In genomic region chr3:58366699-58367098, GRCh38 we compare ENCODE assay signal across 23 cellular contexts. TPM values are rescaled to one million over a fixed set of nuclear protein-coding genes. Genes with fewer than 3 reads are reported as not detected.
DNase-seq lines count a peak whose midpoint lies in the region; ATAC-seq lines count a peak whose summit lies in the region.
"Had no signal": no experiment of that assay in that cellular context is flagged by ENCODE, and none has a peak within 500 bp of the region (broad histone marks: within the 10 kb centered on the region; RNA-seq: fewer than 3 reads in every experiment).

No MANE protein-coding gene starts in this region.

- H3K27me3 ChIP-seq in SJCRH30, result no peaks in the 10 kb centered on the region

- intact Hi-C loops in activated T-helper 2 cell treated with anti-CD3 and anti-CD28 coated beads, Interferon-gamma antibody, Interleukin-2, Interleukin-4, amounts not matched to agents 10 μg/mL and 5 μg/mL and 100 μg/mL, durations not matched to agents 14 hours and 24 hours and 36 hours (cut with micrococcal nuclease), result loop anchor here (1.0 kb wide), 1 partner anchor 8 kb away; no protein-coding TSS in a partner anchor

- ATAC-seq in memory B cell (ENCODE audit: low read depth), result no peak
- no peak for ATAC-seq in GM18870 (IDR thresholded peaks at IDR 0.05; ENCODE audit: unreplicated experiment)
- ATAC-seq: lower lobe of right lung had no signal

- peaks cover 55% of the 10 kb centered on the region for H3K36me3 Mint-ChIP-seq in activated T-helper 2 cell treated with anti-CD3 and anti-CD28 coated beads, Interferon-gamma antibody, Interleukin-2, Interleukin-4, amounts not matched to agents 10 μg/mL and 5 μg/mL and 100 μg/mL, durations not matched to agents 14 hours and 24 hours and 36 hours (ENCODE audit: low read depth)
- peaks cover 17% of the 10 kb centered on the region for H3K36me3 Mint-ChIP-seq in memory B cell

- no peaks in the 10 kb centered on the region for H3K4me1 ChIP-seq in SJCRH30
- H3K4me1 ChIP-seq: lower lobe of right lung had no signal

- H3K4me1 Mint-ChIP-seq in activated T-helper 2 cell treated with anti-CD3 and anti-CD28 coated beads, Interferon-gamma antibody, Interleukin-2, Interleukin-4, amounts not matched to agents 10 μg/mL and 5 μg/mL and 100 μg/mL, durations not matched to agents 14 hours and 24 hours and 36 hours (ENCODE audit: low read depth), result peaks cover 48% of the 10 kb centered on the region
- peaks cover 27% of the 10 kb centered on the region for H3K4me1 Mint-ChIP-seq in memory B cell

- DNase-seq in GF-D8 (lab: John Stamatoyannopoulos, UW) (peak; percentile 33), LHCN-M2 (ENCODE audit: low read depth) (peak; percentile 48), memory B cell (ENCODE audit: low spot score in 2 of 2) (no peak), SJCRH30 (no peak), NCI-H2196 treated with DMSO at 0.1 percent for 48 hours (lab: John Stamatoyannopoulos, UW; ENCODE audit: unreplicated experiment) (no peak), DMS153 (lab: John Stamatoyannopoulos, UW) (no peak)
- DNase-seq in activated T-helper 2 cell treated with anti-CD3 and anti-CD28 coated beads, Interferon-gamma antibody, Interleukin-2, Interleukin-4, amounts not matched to agents 10 μg/mL and 5 μg/mL and 100 μg/mL, durations not matched to agents 14 hours and 24 hours and 36 hours (ENCODE audit: low spot score), result no peak
- DNase-seq: activated CD4-positive, CD25-positive, alpha-beta regulatory T cell treated with anti-CD3 and anti-CD28 coated beads, Interleukin-2, amount 50 U/mL, for 72 hours; activated naive CD4-positive, alpha-beta T cell treated with Interleukin-2 at 50 U/mL for 16 hours; C1 segment of cervical spinal cord; DMS53; HCEC 1CT; lower lobe of right lung; NCI-H2029; NCI-H510A; Right ventricle myocardium superior; small intestine; stimulated activated CD4-positive, alpha-beta T cell treated with anti-CD3 and anti-CD28 coated beads, Interleukin-4, amount 100 ng/mL, for 4 hours; stimulated activated CD8-positive, alpha-beta memory T cell treated with anti-CD3 and anti-CD28 coated beads, Interleukin-4, amount 100 ng/mL, for 48 hours; trophoblast cell had no signal

- no peaks in the 10 kb centered on the region for H3K9me3 ChIP-seq in SJCRH30 (replicated peaks)
- H3K9me3 ChIP-seq: lower lobe of right lung had no signal

- H3K4me3 Mint-ChIP-seq in activated T-helper 2 cell treated with anti-CD3 and anti-CD28 coated beads, Interferon-gamma antibody, Interleukin-2, Interleukin-4, amounts not matched to agents 10 μg/mL and 5 μg/mL and 100 μg/mL, durations not matched to agents 14 hours and 24 hours and 36 hours (ENCODE audit: low read depth), result peak overlapping the region; percentile 7
- H3K4me3 Mint-ChIP-seq in memory B cell, result no peak overlapping the region
- H3K4me3 Mint-ChIP-seq: T-helper 1 cell treated with Interleukin-12 subunit alpha and Interleukin-12 subunit beta and Interleukin-4 antibody, amounts not matched to agents 30 μg/mL and 1 μg/mL, for 36 hours had no signal

- peak overlapping the region; percentile 76 for H3K27ac Mint-ChIP-seq in activated T-helper 2 cell treated with anti-CD3 and anti-CD28 coated beads, Interferon-gamma antibody, Interleukin-2, Interleukin-4, amounts not matched to agents 10 μg/mL and 5 μg/mL and 100 μg/mL, durations not matched to agents 14 hours and 24 hours and 36 hours
- H3K27ac Mint-ChIP-seq in memory B cell, result peak overlapping the region; percentile 54
- H3K27ac Mint-ChIP-seq: T-helper 1 cell treated with Interleukin-12 subunit alpha and Interleukin-12 subunit beta and Interleukin-4 antibody, amounts not matched to agents 30 μg/mL and 1 μg/mL, for 36 hours had no signal

- H3K27ac ChIP-seq in SJCRH30, result no peak overlapping the region
- H3K27ac ChIP-seq: coronary artery, lower lobe of right lung had no signal

- no peak overlapping the region for H3K4me3 ChIP-seq in SJCRH30
- H3K4me3 ChIP-seq: coronary artery, lower lobe of right lung had no signal

- no peaks in the 10 kb centered on the region for H3K36me3 ChIP-seq in SJCRH30

- H3K9me3 Mint-ChIP-seq in activated T-helper 2 cell treated with anti-CD3 and anti-CD28 coated beads, Interferon-gamma antibody, Interleukin-2, Interleukin-4, amounts not matched to agents 10 μg/mL and 5 μg/mL and 100 μg/mL, durations not matched to agents 14 hours and 24 hours and 36 hours, result no peaks in the 10 kb centered on the region
- no peaks in the 10 kb centered on the region for H3K9me3 Mint-ChIP-seq in memory B cell
- H3K9me3 Mint-ChIP-seq: T-helper 1 cell treated with Interleukin-12 subunit alpha and Interleukin-12 subunit beta and Interleukin-4 antibody, amounts not matched to agents 30 μg/mL and 1 μg/mL, for 36 hours had no signal

- H3K27me3 Mint-ChIP-seq in activated T-helper 2 cell treated with anti-CD3 and anti-CD28 coated beads, Interferon-gamma antibody, Interleukin-2, Interleukin-4, amounts not matched to agents 10 μg/mL and 5 μg/mL and 100 μg/mL, durations not matched to agents 14 hours and 24 hours and 36 hours (ENCODE audit: low read depth), result no peaks in the 10 kb centered on the region
- H3K27me3 Mint-ChIP-seq in memory B cell, result no peaks in the 10 kb centered on the region

RNA-seq across cellular contexts. Expression of gene PXK, which starts 34.0 kb away (rescaled TPM):
- 45.9 and 50.3 TPM in 2 replicates for total RNA-seq in LHCN-M2 (2014; rRNA removed)
- polyA plus RNA-seq in LHCN-M2 (2012), result 15.2 TPM
- total RNA-seq in activated T-helper 2 cell treated with anti-CD3 and anti-CD28 coated beads, Interferon-gamma antibody, Interleukin-2, Interleukin-4, amounts not matched to agents 10 μg/mL and 5 μg/mL and 100 μg/mL, durations not matched to agents 14 hours and 24 hours and 36 hours, result 47.6 and 48.7 TPM in 2 replicates
- total RNA-seq in SJCRH30 (2014; rRNA removed; shearing (Covaris generic)), result 11.9 and 12.9 TPM in 2 replicates

Comparison
In these comparisons a context has a peak if more than half of its experiments do, and no peak if none do; other contexts are left out.
1. DNase-seq: peak in GF-D8 (single experiment) and LHCN-M2 (single experiment); none in activated T-helper 2 cell treated with anti-CD3 and anti-CD28 coated beads, Interferon-gamma antibody, Interleukin-2, Interleukin-4, amounts not matched to agents 10 μg/mL and 5 μg/mL and 100 μg/mL, durations not matched to agents 14 hours and 24 hours and 36 hours (single experiment), memory B cell (0 of 2), SJCRH30 (0 of 2), NCI-H2196 treated with DMSO at 0.1 percent for 48 hours (single experiment) and DMS153 (single experiment).